20 cellular contexts compared by ENCODE assay signal in the genomic region with DNA sequence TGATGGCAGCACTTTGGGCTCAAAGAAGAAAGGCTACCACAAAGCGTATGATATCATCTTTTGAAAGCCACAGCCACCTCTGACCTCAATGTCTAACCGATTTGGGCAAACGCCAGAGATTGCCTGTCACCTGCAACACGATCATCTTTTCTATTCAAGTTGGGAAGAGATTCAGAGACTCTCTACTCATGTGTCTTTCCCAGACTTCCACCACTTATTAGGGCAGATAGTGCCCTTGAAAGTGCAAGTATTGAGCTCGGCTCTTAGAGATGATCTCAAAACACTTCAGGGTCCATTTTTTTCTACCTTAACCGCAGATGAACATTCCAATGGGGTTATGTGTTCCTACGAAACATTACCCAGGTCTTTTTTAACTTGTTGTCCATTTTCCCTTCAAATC.
"Had no signal": no experiment of that assay in that cellular context is flagged by ENCODE, and none has a peak within 500 bp of the region (broad histone marks: within the 10 kb centered on the region; RNA-seq: fewer than 3 reads in every experiment).

No MANE protein-coding gene starts in this region.

- H3K4me1 ChIP-seq: colonic mucosa, esophagus squamous epithelium, left ventricle myocardium inferior, spleen, suprapubic skin had no signal

- H3K27me3 ChIP-seq: colonic mucosa, ovary, sigmoid colon, suprapubic skin had no signal

- DNase-seq: activated B cell treated with CpG ODN at 0.5 μM for 24 hours; activated CD4-positive, alpha-beta T cell treated with anti-CD3 and anti-CD28 coated beads for 48 hours; activated CD8-positive, alpha-beta memory T cell treated with anti-CD3 and anti-CD28 coated beads, Interleukin-2, amount 50 U/mL, for 48 hours; activated CD8-positive, alpha-beta T cell treated with anti-CD3 and anti-CD28 coated beads for 36 hours; activated gamma-delta T cell; activated T-cell treated with anti-CD3 and anti-CD28 coated beads, Interleukin-2, amount 50 U/mL, for 72 hours; amniotic stem cell; central memory CD4-positive, alpha-beta T cell; colonic mucosa; effector CD4-positive, alpha-beta T cell; esophagus squamous epithelium; hypothalamus; kidney; left ventricle myocardium inferior; naive thymus-derived CD4-positive, alpha-beta T cell; ovary; sigmoid colon; spleen had no signal

- H3K9me3 ChIP-seq: colonic mucosa, esophagus squamous epithelium, ovary, sigmoid colon, suprapubic skin had no signal

- ATAC-seq: activated CD8-positive, alpha-beta T cell treated with anti-CD3 and anti-CD28 coated beads for 36 hours; activated naive CD4-positive, alpha-beta T cell treated with anti-CD3 and anti-CD28 coated beads, Interleukin-2, amount 50 U/mL, for 72 hours; activated T-cell treated with anti-CD3 and anti-CD28 coated beads, Interleukin-2, amount 50 U/mL, for 72 hours; naive thymus-derived CD4-positive, alpha-beta T cell had no signal

- H3K27ac ChIP-seq: colonic mucosa, esophagus squamous epithelium, left ventricle myocardium inferior, ovary, sigmoid colon, spleen, suprapubic skin had no signal

- H3K4me3 ChIP-seq: colonic mucosa, esophagus squamous epithelium, left ventricle myocardium inferior, ovary, sigmoid colon, spleen, suprapubic skin had no signal

- H3K36me3 ChIP-seq: colonic mucosa, esophagus squamous epithelium, left ventricle myocardium inferior, ovary, sigmoid colon, spleen, suprapubic skin had no signal
